Comparison of ENCODE assay signal across 19 cellular contexts in the genomic region with DNA sequence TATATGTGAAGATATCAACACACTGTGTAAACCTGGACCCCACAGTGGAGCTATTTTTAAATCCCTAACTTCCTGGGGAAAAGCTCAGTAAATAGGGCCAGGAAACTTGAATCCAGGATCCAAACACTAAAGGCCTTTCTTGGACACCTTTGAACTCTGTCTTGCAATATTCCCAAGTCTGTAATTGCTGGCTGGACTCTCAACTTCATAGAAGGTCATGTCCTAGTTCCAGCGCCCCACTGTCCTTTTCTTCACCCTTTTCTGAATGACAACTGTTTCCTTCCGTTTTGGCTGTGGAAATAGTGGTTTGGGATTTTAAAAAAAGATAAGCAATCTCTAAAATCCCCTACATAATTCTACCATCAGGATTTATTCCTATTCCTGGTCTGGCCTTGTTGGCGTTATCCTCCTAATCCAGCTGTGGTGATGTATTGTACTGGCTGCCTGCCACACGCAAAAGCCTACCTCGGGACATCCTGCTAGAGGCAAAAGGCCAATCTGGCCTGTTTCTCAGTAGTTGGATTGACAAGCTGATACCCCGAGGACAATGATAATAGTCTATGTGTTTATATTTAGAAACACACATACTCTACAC.
A peak's percentile ranks its signal among the peaks of the same experiment; 100 is the strongest.
DNase-seq lines count a peak whose midpoint lies in the region; ATAC-seq, FAIRE-seq and TF ChIP-seq lines count a peak whose summit lies in the region.
"Had no signal": no experiment of that assay in that cellular context is flagged by ENCODE, and none has a peak within 500 bp of the region (broad histone marks: within the 10 kb centered on the region; RNA-seq: fewer than 3 reads in every experiment).

No MANE protein-coding gene starts in this region.

- in situ Hi-C loops in HepG2 (cut with HindIII; ENCODE audit: extremely low pct_ligation_motif_present, low pct_unique_long_range_greater_than_20kb) = no loop called here

- H3K4me3 Mint-ChIP-seq in nephron = no peak overlapping the region
- no peak overlapping the region for H3K4me3 Mint-ChIP-seq in activated CD4-positive, alpha-beta T cell treated with anti-CD3 and anti-CD28 coated beads, Interleukin-2, amount 10 ng/mL, durations not matched to agents 7 days and 5 days
- H3K4me3 Mint-ChIP-seq: activated naive CD8-positive, alpha-beta T cell; CD14-positive monocyte; H9; stimulated activated naive B cell treated with anti-CD40 and anti-IgM and Interleukin-4, amounts not matched to agents 10 μg/mL and 1 μg/mL and 100 μg/mL, for 72 hours had no signal

- H3K9ac ChIP-seq in liver (ENCODE audit: low read depth in 1 of 2, low read length in 2 of 2) = no peak overlapping the region
- no peak overlapping the region for H3K9ac ChIP-seq in HepG2 (ENCODE audit: insufficient read depth, low read depth, low read length)

- WGBS in liver = 62% methylated on average over 6 of the region's 6 CpGs
- 2% methylated on average over 6 of the region's 6 CpGs for WGBS in HepG2 (ENCODE audit: low lambda C conversion rate)

- no peak for DNase-seq in HepG2 (ENCODE audit: low spot score)
- DNase-seq in fibroblast of villous mesenchyme (ENCODE audit: low read depth) = peak; percentile 73
- no peak for DNase-seq in activated CD4-positive, alpha-beta T cell treated with anti-CD3 and anti-CD28 coated beads, Interleukin-2, amount 10 ng/mL, durations not matched to agents 7 days and 5 days
- DNase-seq: DMS53; H9; NCI-H1417; NCI-H2171; stimulated activated naive B cell treated with anti-CD40 and anti-IgM and Interleukin-4, amounts not matched to agents 10 μg/mL and 1 μg/mL and 100 μg/mL, for 72 hours; WERI-Rb-1 had no signal

- no peak for TF ChIP-seq POLR2A in HepG2 (IDR thresholded peaks at IDR 0.05; ENCODE audit: insufficient read depth in 1 of 2, low read depth in 2 of 2, low read length in 2 of 2)

- H3K36me3 Mint-ChIP-seq in nephron (ENCODE audit: low read depth) = no peaks in the 10 kb centered on the region
- no peaks in the 10 kb centered on the region for H3K36me3 Mint-ChIP-seq in activated CD4-positive, alpha-beta T cell treated with anti-CD3 and anti-CD28 coated beads, Interleukin-2, amount 10 ng/mL, durations not matched to agents 7 days and 5 days (ENCODE audit: low read depth)
- H3K36me3 Mint-ChIP-seq: activated naive CD8-positive, alpha-beta T cell; CD14-positive monocyte; stimulated activated naive B cell treated with anti-CD40 and anti-IgM and Interleukin-4, amounts not matched to agents 10 μg/mL and 1 μg/mL and 100 μg/mL, for 72 hours had no signal

- no peak for FAIRE-seq in HepG2 (lab: Jason Lieb, UNC)
- FAIRE-seq: bronchial epithelial cell had no signal

- TF ChIP-seq EP300 in HepG2 (IDR thresholded peaks at IDR 0.05; ENCODE audit: low read depth in 2 of 2, low read length in 2 of 2) (no peak), HepG2 (CRISPR knock-in tag; IDR thresholded peaks at IDR 0.05; ENCODE audit: borderline replicate concordance) (no peak)

- H2AFZ ChIP-seq in HepG2 (ENCODE audit: low read length) = no peak overlapping the region

- H3K9me3 ChIP-seq in liver (ENCODE audit: control insufficient read depth in 4 of 4, low read length in 3 of 4) = no peaks in the 10 kb centered on the region
- H3K9me3 ChIP-seq in HepG2 (ENCODE audit: low read length) = no peaks in the 10 kb centered on the region

- H3K27ac ChIP-seq in liver (ENCODE audit: low read depth in 1 of 2, low read length in 2 of 2) = no peak overlapping the region
- no peak overlapping the region for H3K27ac ChIP-seq in HepG2 (ENCODE audit: extremely low read length, insufficient read depth, low read length)
- H3K27ac ChIP-seq: left lung, WERI-Rb-1 had no signal

- intact Hi-C loops in HepG2 (cut with micrococcal nuclease; ENCODE audit: unreplicated experiment) = no loop called here

- TF ChIP-seq CTCF in liver (IDR thresholded peaks at IDR 0.05; ENCODE audit: low read depth, low read length, missing input control) (no peak), HepG2 (CRISPR knock-in tag; IDR thresholded peaks at IDR 0.05) (no peak), fibroblast of villous mesenchyme (IDR thresholded peaks at IDR 0.05; ENCODE audit: insufficient read depth, low read depth, low read length) (no peak), nephron (IDR thresholded peaks at IDR 0.05; ENCODE audit: unreplicated experiment in 3 of 3) (no peak)

- ATAC-seq in HepG2 = no peak
- no peak for ATAC-seq in HG03439 (IDR thresholded peaks at IDR 0.05; ENCODE audit: unreplicated experiment)
- ATAC-seq in GM19035 (IDR thresholded peaks at IDR 0.05; ENCODE audit: unreplicated experiment) = no peak
- no peak for ATAC-seq in HG02870 (IDR thresholded peaks at IDR 0.05; ENCODE audit: unreplicated experiment)
- ATAC-seq: left lung; Panc1; stimulated activated naive B cell treated with anti-CD40 and anti-IgM and Interleukin-4, amounts not matched to agents 10 μg/mL and 1 μg/mL and 100 μg/mL, for 72 hours had no signal

- H3K79me2 ChIP-seq in HepG2 (ENCODE audit: insufficient read depth, low read length) = no peaks in the 10 kb centered on the region

- H3K9me3 Mint-ChIP-seq in nephron = no peaks in the 10 kb centered on the region
- no peaks in the 10 kb centered on the region for H3K9me3 Mint-ChIP-seq in activated CD4-positive, alpha-beta T cell treated with anti-CD3 and anti-CD28 coated beads, Interleukin-2, amount 10 ng/mL, durations not matched to agents 7 days and 5 days
- H3K9me3 Mint-ChIP-seq: H9 had no signal

- H3K4me3 ChIP-seq in liver (ENCODE audit: low read depth in 1 of 3, low read length in 3 of 3) (no peak overlapping the region), HepG2 (replicated peaks in 1 of 3; ENCODE audit: insufficient read depth in 1 of 3, low read depth in 2 of 3, low read length in 3 of 3) (no peak overlapping the region), fibroblast of villous mesenchyme (ENCODE audit: low read depth, low read length) (no peak overlapping the region)
- H3K4me3 ChIP-seq: left lung had no signal

- H3K36me3 ChIP-seq in liver (ENCODE audit: control insufficient read depth in 4 of 4, insufficient read depth in 3 of 4, low read depth in 1 of 4, low read length in 3 of 4) (no peaks in the 10 kb centered on the region), HepG2 (replicated peaks in 1 of 2; ENCODE audit: control insufficient read depth in 1 of 2, insufficient read depth in 2 of 2, low read length in 2 of 2) (no peaks in the 10 kb centered on the region)
- H3K36me3 ChIP-seq: left lung, WERI-Rb-1 had no signal

- H3K4me1 Mint-ChIP-seq in nephron = peaks cover 35% of the 10 kb centered on the region
- H3K4me1 Mint-ChIP-seq in activated CD4-positive, alpha-beta T cell treated with anti-CD3 and anti-CD28 coated beads, Interleukin-2, amount 10 ng/mL, durations not matched to agents 7 days and 5 days = no peaks in the 10 kb centered on the region
- H3K4me1 Mint-ChIP-seq: CD14-positive monocyte; H9; stimulated activated naive B cell treated with anti-CD40 and anti-IgM and Interleukin-4, amounts not matched to agents 10 μg/mL and 1 μg/mL and 100 μg/mL, for 72 hours had no signal

- peak; percentile 16 to 19 for TF ChIP-seq RAD21 in liver (IDR thresholded peaks at IDR 0.05)
- no peak for TF ChIP-seq RAD21 in HepG2 (CRISPR knock-in tag; IDR thresholded peaks at IDR 0.05)

- POLR2A ChIA-PET in HepG2 (lab: Yijun Ruan, JAX) = no interaction called here
- POLR2A ChIA-PET in activated CD4-positive, alpha-beta T cell treated with anti-CD3 and anti-CD28 coated beads, Interleukin-2, amount 10 ng/mL, durations not matched to agents 7 days and 5 days (lab: Charles Lee) = no interaction called here

- no peak overlapping the region for H3K4me2 ChIP-seq in HepG2 (ENCODE audit: low read depth, low read length)

- no peaks in the 10 kb centered on the region for H3K4me1 ChIP-seq in liver (ENCODE audit: control insufficient read depth in 4 of 4, insufficient read depth in 4 of 4, low read length in 3 of 4)
- no peaks in the 10 kb centered on the region for H3K4me1 ChIP-seq in HepG2 (ENCODE audit: insufficient read depth, low read length)
- H3K4me1 ChIP-seq: left lung had no signal

- CTCF ChIA-PET in HepG2 (lab: Yijun Ruan, JAX; ENCODE audit: low intra/inter-chr PET ratio, low total read pairs) = no interaction called here
- CTCF ChIA-PET in activated CD4-positive, alpha-beta T cell treated with anti-CD3 and anti-CD28 coated beads, Interleukin-2, amount 10 ng/mL, durations not matched to agents 7 days and 5 days (lab: Charles Lee) = interaction anchor here (0.5 kb wide), 1 partner anchor 135 kb away, joined by 3 read pairs; no protein-coding TSS in a partner anchor

- H4K20me1 ChIP-seq in HepG2 (ENCODE audit: insufficient read depth, low read length) = no peaks in the 10 kb centered on the region

- H3K27ac Mint-ChIP-seq in nephron = peak overlapping the region; percentile 64 to 94 (median 81)
- H3K27ac Mint-ChIP-seq in activated CD4-positive, alpha-beta T cell treated with anti-CD3 and anti-CD28 coated beads, Interleukin-2, amount 10 ng/mL, durations not matched to agents 7 days and 5 days = no peak overlapping the region
- H3K27ac Mint-ChIP-seq: activated naive CD8-positive, alpha-beta T cell; CD14-positive monocyte; H9; stimulated activated naive B cell treated with anti-CD40 and anti-IgM and Interleukin-4, amounts not matched to agents 10 μg/mL and 1 μg/mL and 100 μg/mL, for 72 hours had no signal

- no TSS peak for BruUV-seq in HepG2 (replicated peaks; lab: Mats Ljungman, UMichigan)

- H3K27me3 ChIP-seq in liver (ENCODE audit: control insufficient read depth in 4 of 4, insufficient read depth in 4 of 4, low read length in 3 of 4) (no peaks in the 10 kb centered on the region), HepG2 (ENCODE audit: control insufficient read depth in 1 of 2, insufficient read depth in 2 of 2, low read length in 2 of 2) (no peaks in the 10 kb centered on the region)
- H3K27me3 ChIP-seq: left lung had no signal

- H3K27me3 Mint-ChIP-seq in nephron (ENCODE audit: low read depth) = no peaks in the 10 kb centered on the region
- no peaks in the 10 kb centered on the region for H3K27me3 Mint-ChIP-seq in activated CD4-positive, alpha-beta T cell treated with anti-CD3 and anti-CD28 coated beads, Interleukin-2, amount 10 ng/mL, durations not matched to agents 7 days and 5 days
- H3K27me3 Mint-ChIP-seq: stimulated activated naive B cell treated with anti-CD40 and anti-IgM and Interleukin-4, amounts not matched to agents 10 μg/mL and 1 μg/mL and 100 μg/mL, for 72 hours had no signal

TF ChIP-seq in liver, 16 proteins besides CTCF, POLR2A, EP300 and RAD21 (continues in another document):
- TF ChIP-seq, protein P1, sequence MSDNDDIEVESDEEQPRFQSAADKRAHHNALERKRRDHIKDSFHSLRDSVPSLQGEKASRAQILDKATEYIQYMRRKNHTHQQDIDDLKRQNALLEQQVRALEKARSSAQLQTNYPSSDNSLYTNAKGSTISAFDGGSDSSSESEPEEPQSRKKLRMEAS (IDR thresholded peaks at IDR 0.05) = no peak
- TF ChIP-seq RXRA (IDR thresholded peaks at IDR 0.05) (peak; percentile 63 to 70), HNF4A (conservative IDR thresholded peaks at IDR 0.05) (no peak)

TF ChIP-seq in HepG2, 621 proteins besides CTCF, POLR2A, EP300 and RAD21 (continues in another document):
- TF ChIP-seq ZSCAN12 (CRISPR knock-in tag; IDR thresholded peaks at IDR 0.05) = no peak
- TF ChIP-seq ZSCAN31 (CRISPR knock-in tag; IDR thresholded peaks at IDR 0.05; ENCODE audit: low read depth) = no peak
- TF ChIP-seq KLF11 (CRISPR knock-in tag; IDR thresholded peaks at IDR 0.05) = no peak
